In the genomic region with DNA sequence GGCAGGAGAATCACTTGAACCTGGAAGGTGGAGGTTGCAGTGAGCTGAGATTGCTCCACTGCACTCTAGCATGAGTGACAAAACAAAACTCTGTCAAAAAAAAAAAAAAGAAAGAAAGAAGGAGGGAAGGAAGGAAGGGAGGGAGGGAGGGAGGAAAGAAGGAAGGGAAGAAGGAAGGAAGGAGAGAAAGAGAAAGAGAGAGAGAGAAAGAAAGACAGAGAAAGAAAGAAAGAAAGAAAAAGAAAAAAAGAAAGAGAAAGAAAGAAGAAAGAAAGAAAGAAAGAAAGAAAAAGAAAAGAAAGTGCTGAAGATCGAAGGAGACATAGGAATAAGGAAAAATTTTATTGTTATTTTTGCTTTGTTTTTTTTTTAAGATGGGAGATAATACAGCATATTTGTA, we compare ENCODE assay signal across 37 cellular contexts.
"Had no signal": no experiment of that assay in that cellular context is flagged by ENCODE, and none has a peak within 500 bp of the region (broad histone marks: within the 10 kb centered on the region; RNA-seq: fewer than 3 reads in every experiment).

No MANE protein-coding gene starts in this region.

- H3K36me3 Mint-ChIP-seq: activated naive CD4-positive, alpha-beta T cell treated with anti-CD3 and anti-CD28 coated beads, Interleukin-2, amount 10 ng/mL, durations not matched to agents 7 days and 5 days; activated naive CD4-positive, alpha-beta T cell treated with anti-CD3 and anti-CD28 coated beads, Interleukin-2, amount 50 U/mL, for 24 hours; activated naive CD4-positive, alpha-beta T cell treated with anti-CD3 and anti-CD28 coated beads, Interleukin-2, amount 50 U/mL, for 72 hours; activated naive CD8-positive, alpha-beta T cell; activated naive CD8-positive, alpha-beta T cell treated with anti-CD3 and anti-CD28 coated beads for 36 hours; activated naive CD8-positive, alpha-beta T cell treated with anti-CD3 and anti-CD28 coated beads, Interleukin-2, amount 10 ng/mL, durations not matched to agents 7 days and 5 days; brain had no signal

- H3K9me3 ChIP-seq: adrenal gland, ascending aorta, body of pancreas, breast epithelium had no signal

- H3K9me3 Mint-ChIP-seq: activated naive CD4-positive, alpha-beta T cell treated with anti-CD3 and anti-CD28 coated beads for 36 hours; activated naive CD4-positive, alpha-beta T cell treated with anti-CD3 and anti-CD28 coated beads, Interleukin-2, amount 10 ng/mL, durations not matched to agents 7 days and 5 days; activated naive CD4-positive, alpha-beta T cell treated with anti-CD3 and anti-CD28 coated beads, Interleukin-2, amount 50 U/mL, for 24 hours; activated naive CD8-positive, alpha-beta T cell treated with anti-CD3 and anti-CD28 coated beads for 36 hours; activated naive CD8-positive, alpha-beta T cell treated with anti-CD3 and anti-CD28 coated beads, Interleukin-2, amount 10 ng/mL, durations not matched to agents 7 days and 5 days; activated naive CD8-positive, alpha-beta T cell treated with anti-CD3 and anti-CD28 coated beads, Interleukin-2, amount 50 U/mL, for 24 hours; activated T-cell treated with anti-CD3 and anti-CD28 coated beads, Interleukin-2, amount 50 U/mL, for 24 hours; activated T-cell treated with anti-CD3 and anti-CD28 coated beads, Interleukin-2, amount 50 U/mL, for 4 hours; activated T-helper 1 cell treated with anti-CD3 and anti-CD28 coated beads, Interleukin-12 subunit alpha, Interleukin-12 subunit beta, Interleukin-2, Interleukin-4 antibody, amounts not matched to agents 30 ng/mL and 10 ng/mL and 1 ng/mL, durations not matched to agents 14 hours and 24 hours and 36 hours; brain had no signal

- DNase-seq: activated effector memory CD4-positive, alpha-beta T cell treated with anti-CD3 and anti-CD28 coated beads, Interleukin-2, amount 50 U/mL, for 16 hours; activated effector memory CD4-positive, alpha-beta T cell treated with Interleukin-2 at 50 U/mL for 16 hours; activated gamma-delta T cell; activated gamma-delta T cell treated with Interleukin-2 at 50 U/mL for 16 hours; activated naive CD4-positive, alpha-beta T cell; activated naive CD4-positive, alpha-beta T cell treated with anti-CD3 and anti-CD28 coated beads for 36 hours; activated naive CD4-positive, alpha-beta T cell treated with anti-CD3 and anti-CD28 coated beads, Interleukin-2, amount 10 ng/mL, durations not matched to agents 7 days and 5 days; activated naive CD4-positive, alpha-beta T cell treated with anti-CD3 and anti-CD28 coated beads, Interleukin-2, amount 50 U/mL, for 16 hours; activated naive CD4-positive, alpha-beta T cell treated with Interleukin-2 at 50 U/mL for 16 hours; activated naive CD8-positive, alpha-beta T cell treated with anti-CD3 and anti-CD28 coated beads for 36 hours; activated naive CD8-positive, alpha-beta T cell treated with anti-CD3 and anti-CD28 coated beads, Interleukin-2, amount 10 ng/mL, durations not matched to agents 7 days and 5 days; activated naive CD8-positive, alpha-beta T cell treated with anti-CD3 and anti-CD28 coated beads, Interleukin-2, amount 50 U/mL, for 24 hours; activated T-cell treated with anti-CD3 and anti-CD28 coated beads, Interleukin-2, amount 50 U/mL, for 24 hours; activated T-cell treated with anti-CD3 and anti-CD28 coated beads, Interleukin-2, amount 50 U/mL, for 4 hours; activated T-cell treated with anti-CD3 and anti-CD28 coated beads, Interleukin-2, amount 50 U/mL, for 48 hours; activated T-cell treated with anti-CD3 and anti-CD28 coated beads, Interleukin-2, amount 50 U/mL, for 72 hours; adrenal gland; amniotic stem cell; amygdala; anterior cingulate cortex; aorta; body of pancreas; brain microvascular endothelial cell; caudate nucleus; central memory CD4-positive, alpha-beta T cell; cerebellar nuclear complex had no signal

- H3K27me3 Mint-ChIP-seq: activated naive CD4-positive, alpha-beta T cell treated with anti-CD3 and anti-CD28 coated beads, Interleukin-2, amount 10 ng/mL, durations not matched to agents 7 days and 5 days; activated naive CD4-positive, alpha-beta T cell treated with anti-CD3 and anti-CD28 coated beads, Interleukin-2, amount 50 U/mL, for 24 hours; activated naive CD8-positive, alpha-beta T cell treated with anti-CD3 and anti-CD28 coated beads for 36 hours; activated naive CD8-positive, alpha-beta T cell treated with anti-CD3 and anti-CD28 coated beads, Interleukin-2, amount 10 ng/mL, durations not matched to agents 7 days and 5 days; activated T-cell treated with anti-CD3 and anti-CD28 coated beads, Interleukin-2, amount 50 U/mL, for 24 hours; activated T-helper 17 cell treated with anti-CD3 and anti-CD28 coated beads, Interleukin-2, amount 50 U/mL, for 72 hours; brain; central memory CD8-positive, alpha-beta T cell had no signal

- H3K4me3 Mint-ChIP-seq: activated naive CD4-positive, alpha-beta T cell treated with anti-CD3 and anti-CD28 coated beads for 36 hours; activated naive CD4-positive, alpha-beta T cell treated with anti-CD3 and anti-CD28 coated beads, Interleukin-2, amount 10 ng/mL, durations not matched to agents 7 days and 5 days; activated naive CD4-positive, alpha-beta T cell treated with anti-CD3 and anti-CD28 coated beads, Interleukin-2, amount 50 U/mL, for 24 hours; activated naive CD8-positive, alpha-beta T cell; activated naive CD8-positive, alpha-beta T cell treated with anti-CD3 and anti-CD28 coated beads for 36 hours; activated naive CD8-positive, alpha-beta T cell treated with anti-CD3 and anti-CD28 coated beads, Interleukin-2, amount 10 ng/mL, durations not matched to agents 7 days and 5 days; activated naive CD8-positive, alpha-beta T cell treated with anti-CD3 and anti-CD28 coated beads, Interleukin-2, amount 50 U/mL, for 24 hours; activated T-cell treated with anti-CD3 and anti-CD28 coated beads, Interleukin-2, amount 50 U/mL, for 24 hours; activated T-cell treated with anti-CD3 and anti-CD28 coated beads, Interleukin-2, amount 50 U/mL, for 4 hours; activated T-cell treated with anti-CD3 and anti-CD28 coated beads, Interleukin-2, amount 50 U/mL, for 72 hours; activated T-helper 1 cell treated with anti-CD3 and anti-CD28 coated beads, Interleukin-12 subunit alpha, Interleukin-12 subunit beta, Interleukin-2, Interleukin-4 antibody, amounts not matched to agents 30 ng/mL and 10 ng/mL and 1 ng/mL, durations not matched to agents 14 hours and 24 hours and 36 hours; activated T-helper 17 cell treated with anti-CD3 and anti-CD28 coated beads, Interleukin-2, amount 50 U/mL, for 72 hours; brain; central memory CD8-positive, alpha-beta T cell had no signal

- ATAC-seq: activated naive CD4-positive, alpha-beta T cell treated with anti-CD3 and anti-CD28 coated beads, Interleukin-2, amount 50 U/mL, for 72 hours; activated naive CD8-positive, alpha-beta T cell treated with anti-CD3 and anti-CD28 coated beads, Interleukin-2, amount 50 U/mL, for 24 hours; activated T-cell treated with anti-CD3 and anti-CD28 coated beads, Interleukin-2, amount 50 U/mL, for 4 hours; activated T-cell treated with anti-CD3 and anti-CD28 coated beads, Interleukin-2, amount 50 U/mL, for 72 hours; activated T-helper 17 cell treated with anti-CD3 and anti-CD28 coated beads, Interleukin-2, amount 50 U/mL, for 72 hours; body of pancreas had no signal

- H3K4me1 ChIP-seq: adrenal gland, ascending aorta, body of pancreas, breast epithelium had no signal

- H3K27ac ChIP-seq: adrenal gland, ascending aorta, body of pancreas, brain microvascular endothelial cell, breast epithelium, cardiac muscle cell had no signal

- H3K36me3 ChIP-seq: adrenal gland, ascending aorta, brain microvascular endothelial cell, breast epithelium, cardiac muscle cell had no signal

- H3K27me3 ChIP-seq: adrenal gland, ascending aorta, body of pancreas, brain microvascular endothelial cell, breast epithelium, cardiac muscle cell had no signal

- H3K4me1 Mint-ChIP-seq: activated naive CD4-positive, alpha-beta T cell treated with anti-CD3 and anti-CD28 coated beads, Interleukin-2, amount 10 ng/mL, durations not matched to agents 7 days and 5 days; activated naive CD4-positive, alpha-beta T cell treated with anti-CD3 and anti-CD28 coated beads, Interleukin-2, amount 50 U/mL, for 24 hours; activated naive CD8-positive, alpha-beta T cell treated with anti-CD3 and anti-CD28 coated beads for 36 hours; activated naive CD8-positive, alpha-beta T cell treated with anti-CD3 and anti-CD28 coated beads, Interleukin-2, amount 10 ng/mL, durations not matched to agents 7 days and 5 days; activated naive CD8-positive, alpha-beta T cell treated with anti-CD3 and anti-CD28 coated beads, Interleukin-2, amount 50 U/mL, for 24 hours; activated T-helper 17 cell treated with anti-CD3 and anti-CD28 coated beads, Interleukin-2, amount 50 U/mL, for 72 hours; brain; central memory CD8-positive, alpha-beta T cell had no signal

- H3K4me3 ChIP-seq: adrenal gland, ascending aorta, body of pancreas, breast epithelium, cardiac muscle cell had no signal

- FAIRE-seq: astrocyte had no signal

- H3K27ac Mint-ChIP-seq: activated naive CD4-positive, alpha-beta T cell treated with anti-CD3 and anti-CD28 coated beads for 36 hours; activated naive CD4-positive, alpha-beta T cell treated with anti-CD3 and anti-CD28 coated beads, Interleukin-2, amount 10 ng/mL, durations not matched to agents 7 days and 5 days; activated naive CD4-positive, alpha-beta T cell treated with anti-CD3 and anti-CD28 coated beads, Interleukin-2, amount 50 U/mL, for 24 hours; activated naive CD4-positive, alpha-beta T cell treated with anti-CD3 and anti-CD28 coated beads, Interleukin-2, amount 50 U/mL, for 72 hours; activated naive CD8-positive, alpha-beta T cell; activated naive CD8-positive, alpha-beta T cell treated with anti-CD3 and anti-CD28 coated beads for 36 hours; activated naive CD8-positive, alpha-beta T cell treated with anti-CD3 and anti-CD28 coated beads, Interleukin-2, amount 10 ng/mL, durations not matched to agents 7 days and 5 days; activated naive CD8-positive, alpha-beta T cell treated with anti-CD3 and anti-CD28 coated beads, Interleukin-2, amount 50 U/mL, for 24 hours; activated T-cell treated with anti-CD3 and anti-CD28 coated beads, Interleukin-2, amount 50 U/mL, for 24 hours; activated T-cell treated with anti-CD3 and anti-CD28 coated beads, Interleukin-2, amount 50 U/mL, for 72 hours; activated T-helper 1 cell treated with anti-CD3 and anti-CD28 coated beads, Interleukin-12 subunit alpha, Interleukin-12 subunit beta, Interleukin-2, Interleukin-4 antibody, amounts not matched to agents 30 ng/mL and 10 ng/mL and 1 ng/mL, durations not matched to agents 14 hours and 24 hours and 36 hours; activated T-helper 17 cell treated with anti-CD3 and anti-CD28 coated beads, Interleukin-2, amount 50 U/mL, for 72 hours; brain had no signal
